Comparison of ENCODE assay signal across 8 cellular contexts in genomic region chr6:89637960-89638319, GRCh38. TPM values are rescaled to one million over a fixed set of nuclear protein-coding genes. Genes with fewer than 3 reads are reported as not detected.
A peak's percentile ranks its signal among the peaks of the same experiment; 100 is the strongest.
DNase-seq lines count a peak whose midpoint lies in the region; ATAC-seq and TF ChIP-seq lines count a peak whose summit lies in the region.

No MANE protein-coding gene starts in this region.

- ATAC-seq in HG03354 (IDR thresholded peaks at IDR 0.05; ENCODE audit: poor library complexity, severe bottlenecking, unreplicated experiment) = peak; percentile 1

- H3K27ac ChIP-seq in brain microvascular endothelial cell = peak overlapping the region; percentile 94

- H3K27me3 ChIP-seq in brain microvascular endothelial cell (replicated peaks) = no peaks in the 10 kb centered on the region
- H3K27me3 ChIP-seq in mononuclear cell (ENCODE audit: insufficient read depth, low read length) = no peaks in the 10 kb centered on the region

- in situ Hi-C loops in brain microvascular endothelial cell (cut with HindIII; ENCODE audit: low pct_ligation_motif_present, low sequenced_read_pairs) = no loop called here

- no peak for TF ChIP-seq CTCF in brain microvascular endothelial cell (IDR thresholded peaks at IDR 0.05; ENCODE audit: low read depth, low read length, missing control alignments)

- DNase-seq in brain microvascular endothelial cell = peak; percentile 0
- DNase-seq in activated CD4-positive, CD25-positive, alpha-beta regulatory T cell (lab: John Stamatoyannopoulos, UW) = no peak
- no peak for DNase-seq in NCI-H446 treated with DMSO at 0.1 percent for 48 hours (lab: John Stamatoyannopoulos, UW)
- DNase-seq in Ammon's horn (ENCODE audit: low spot score) = no peak
- no peak for DNase-seq in activated gamma-delta T cell treated with Interleukin-2 at 50 U/mL for 16 hours

- H3K4me1 ChIP-seq in mononuclear cell (ENCODE audit: insufficient read depth, low read length) = peaks cover 15% of the 10 kb centered on the region

- no peaks in the 10 kb centered on the region for H3K9me3 ChIP-seq in mononuclear cell (ENCODE audit: low read depth, low read length)

- H3K4me3 ChIP-seq in GM08714 (ENCODE audit: low read length) (peak overlapping the region; percentile 81), brain microvascular endothelial cell (ENCODE audit: low read depth, low read length) (peak overlapping the region; percentile 78), mononuclear cell (ENCODE audit: low read length) (peak overlapping the region; percentile 79)

- H3K36me3 ChIP-seq in brain microvascular endothelial cell (replicated peaks) = peaks cover 12% of the 10 kb centered on the region

RNA-seq across cellular contexts. Expression of gene LYRM2, which starts 0.6 kb away (rescaled TPM):
- 21.3 TPM for total RNA-seq in mononuclear cell
